In the genomic region with DNA sequence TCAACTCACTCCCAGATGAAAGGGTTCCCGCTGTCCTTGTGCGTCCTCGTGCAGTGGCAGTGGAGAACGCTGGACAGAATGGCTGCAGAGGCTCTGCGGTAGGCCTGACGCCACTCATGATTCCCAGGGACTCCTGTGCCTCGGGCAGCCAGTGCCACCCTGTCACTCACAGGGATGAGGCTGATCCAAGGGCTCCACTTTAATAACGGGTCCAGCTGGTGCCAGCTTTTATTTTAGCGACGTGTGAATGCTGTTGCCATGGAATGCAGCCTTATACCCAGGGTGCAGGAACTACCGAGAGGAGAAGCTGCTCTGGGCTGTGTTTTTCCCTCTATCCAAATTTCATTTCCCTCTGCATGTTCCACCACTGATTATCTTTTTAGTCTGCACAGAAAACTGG, we compare ENCODE assay signal across 14 cellular contexts. TPM values are rescaled to one million over a fixed set of nuclear protein-coding genes. Genes with fewer than 3 reads are reported as not detected.
DNase-seq lines count a peak whose midpoint lies in the region; FAIRE-seq and TF ChIP-seq lines count a peak whose summit lies in the region.
"Had no signal": no experiment of that assay in that cellular context is flagged by ENCODE, and none has a peak within 500 bp of the region (broad histone marks: within the 10 kb centered on the region; RNA-seq: fewer than 3 reads in every experiment).

No MANE protein-coding gene starts in this region.

- H3K9ac ChIP-seq in H1 (replicated peaks in 1 of 4; ENCODE audit: extremely low read depth in 1 of 4, low read depth in 3 of 4, low read length in 3 of 4), result no peak overlapping the region
- H3K9ac ChIP-seq: BLaER1, GM23248 had no signal

- H4K91ac ChIP-seq in H1 (replicated peaks; ENCODE audit: insufficient read length, low read length), result no peak overlapping the region

- no peak overlapping the region for H3K18ac ChIP-seq in H1 (ENCODE audit: extremely low read depth, low read length)

- no peak overlapping the region for H3K23ac ChIP-seq in H1 (ENCODE audit: insufficient read length)

- no peak overlapping the region for H2BK120ac ChIP-seq in H1 (replicated peaks; ENCODE audit: low read depth, low read length)

- CTCF ChIA-PET in H1 (lab: Charles Lee; ENCODE audit: partially characterized antibody), result interaction anchor here (0.6 to 1.9 kb wide), 5 partner anchors 12 to 303 kb away, joined by 3 to 9 read pairs (median 3); no protein-coding TSS in a partner anchor

- H3K4me1 ChIP-seq in H1 (replicated peaks in 1 of 4; ENCODE audit: control insufficient read depth in 3 of 4, insufficient read depth in 4 of 4, low read length in 3 of 4) (peaks cover 0 to 3% (median 1%) of the 10 kb centered on the region in 4 experiments; a peak in 4 of 7 replicates), osteoblast (ENCODE audit: insufficient read depth, low read length) (no peaks in the 10 kb centered on the region), suprapubic skin (peaks cover 13% of the 10 kb centered on the region)

- H4K8ac ChIP-seq in H1 (ENCODE audit: extremely low read depth, insufficient read depth, low read length), result no peak overlapping the region

- H3K9me3 ChIP-seq in H1 (ENCODE audit: insufficient read depth in 2 of 2, low read depth in 1 of 2, low read length in 1 of 2) (no peaks in the 10 kb centered on the region), osteoblast (ENCODE audit: low read depth, low read length) (no peaks in the 10 kb centered on the region), suprapubic skin (no peaks in the 10 kb centered on the region)
- H3K9me3 ChIP-seq: BLaER1 had no signal

- no peaks in the 10 kb centered on the region for H3K36me3 ChIP-seq in H1 (ENCODE audit: control insufficient read depth in 2 of 4, insufficient read depth in 4 of 4, low read length in 3 of 4)
- no peaks in the 10 kb centered on the region for H3K36me3 ChIP-seq in osteoblast (ENCODE audit: insufficient read depth, low read length)
- H3K36me3 ChIP-seq in suprapubic skin, result no peaks in the 10 kb centered on the region
- H3K36me3 ChIP-seq: BLaER1 had no signal

- H2AK5ac ChIP-seq in H1 (ENCODE audit: low read depth, low read length), result no peak overlapping the region; the same call in 1 of the 2 replicates

- H4K5ac ChIP-seq in H1 (ENCODE audit: insufficient read length, low read depth, low read length), result no peak overlapping the region

- H3K23me2 ChIP-seq in H1 (ENCODE audit: low read depth, low read length), result peaks cover 6% of the 10 kb centered on the region; the same call in 1 of the 2 replicates

- 84% methylated on average over 11 of the region's 11 CpGs; no CpG with 5 or more reads in 1 of the 2 experiments for WGBS in H1 (ENCODE audit: extremely low coverage in 1 of 2, insufficient coverage in 1 of 2, insufficient read length in 1 of 2, insufficient replicate concordance in 2 of 2, low coverage in 1 of 2, low lambda C conversion rate in 2 of 2, missing lambda C conversion rate in 1 of 2), 2 experiments
- 77% methylated on average over 10 of the region's 11 CpGs for WGBS in suprapubic skin

- no peak overlapping the region for H2AFZ ChIP-seq in H1 (ENCODE audit: low read length)
- H2AFZ ChIP-seq in osteoblast (ENCODE audit: low read length), result no peak overlapping the region
- H2AFZ ChIP-seq: GM23248 had no signal

- no peak overlapping the region for H3K14ac ChIP-seq in H1 (ENCODE audit: insufficient read length)

- H3K4ac ChIP-seq in H1 (replicated peaks; ENCODE audit: insufficient read length, low read depth, low read length), result no peak overlapping the region

- H3K4me2 ChIP-seq in H1 (ENCODE audit: insufficient read depth in 1 of 2, low read depth in 2 of 2, low read length in 2 of 2) (no peak overlapping the region), osteoblast (ENCODE audit: insufficient read depth, low read length) (no peak overlapping the region)
- H3K4me2 ChIP-seq: BLaER1 had no signal

- no peak overlapping the region for H3K27ac ChIP-seq in H1 (ENCODE audit: low read depth, low read length)
- no peak overlapping the region for H3K27ac ChIP-seq in osteoblast (ENCODE audit: low read depth, low read length)
- H3K27ac ChIP-seq in suprapubic skin, result no peak overlapping the region
- H3K27ac ChIP-seq: 22Rv1, BLaER1, GM23248 had no signal

- H3K79me2 ChIP-seq in H1 (ENCODE audit: control insufficient read depth in 1 of 2, insufficient read depth in 2 of 2, low read length in 2 of 2) (no peaks in the 10 kb centered on the region), osteoblast (ENCODE audit: insufficient read depth, low read length) (no peaks in the 10 kb centered on the region)

- no peak for TF ChIP-seq EP300 in H1 (IDR thresholded peaks at IDR 0.05; ENCODE audit: borderline replicate concordance in 1 of 2, low read depth in 2 of 2, low read length in 2 of 2)
- no peak for TF ChIP-seq EP300 in suprapubic skin (IDR thresholded peaks at IDR 0.05)

- DNase-seq in DMS 273 (lab: John Stamatoyannopoulos, UW; ENCODE audit: unreplicated experiment) (peak; percentile 16), DMS 273 treated with DMSO at 0.1 percent for 48 hours (lab: John Stamatoyannopoulos, UW) (no peak), Ammon's horn (ENCODE audit: low spot score) (peak; percentile 65), H1 (ENCODE audit: low read depth in 1 of 2, low spot score in 2 of 2) (no peak), osteoblast (ENCODE audit: insufficient read length, low spot score, missing footprints) (peak; percentile 58), suprapubic skin (ENCODE audit: low spot score in 2 of 2) (no peak), NCI-H2107 (lab: John Stamatoyannopoulos, UW) (no peak)
- DNase-seq: DMS79, GM23248, H9 had no signal

- H2BK15ac ChIP-seq in H1 (ENCODE audit: low read length), result no peak overlapping the region

- TF ChIP-seq POLR2A in H1 (IDR thresholded peaks at IDR 0.05; ENCODE audit: control extremely low read depth in 1 of 2, low read depth in 2 of 2, low read length in 2 of 2) (no peak), suprapubic skin (IDR thresholded peaks at IDR 0.05) (no peak)

- no peaks in the 10 kb centered on the region for H3K79me1 ChIP-seq in H1 (ENCODE audit: low read depth, low read length)

- H4K20me1 ChIP-seq in H1 (replicated peaks in 1 of 2; ENCODE audit: control insufficient read depth in 1 of 2, insufficient read depth in 2 of 2, low read length in 2 of 2) (no peaks in the 10 kb centered on the region), osteoblast (ENCODE audit: insufficient read depth, low read length) (no peaks in the 10 kb centered on the region)
- H4K20me1 ChIP-seq: BLaER1 had no signal

- no peak overlapping the region for H3K56ac ChIP-seq in H1 (replicated peaks; ENCODE audit: insufficient read length, low read depth, low read length)

- peak overlapping the region; percentile 90; the same call in 1 of the 2 replicates for H2BK12ac ChIP-seq in H1 (ENCODE audit: low read depth, low read length)

- peak overlapping the region; percentile 90 for H2BK20ac ChIP-seq in H1 (ENCODE audit: low read length)

- TF ChIP-seq CTCF in H1 (IDR thresholded peaks at IDR 0.05; ENCODE audit: control extremely low read depth in 1 of 3, insufficient read depth in 1 of 3, low read depth in 1 of 3, low read length in 3 of 3) (no peak), osteoblast (IDR thresholded peaks at IDR 0.05; ENCODE audit: extremely low read depth, low read depth, low read length) (no peak), suprapubic skin (IDR thresholded peaks at IDR 0.05) (no peak)

- peak overlapping the region; percentile 52; the same call in 1 of the 2 replicates for H2BK5ac ChIP-seq in H1 (ENCODE audit: low read depth, low read length)

- no peak for TF ChIP-seq RAD21 in H1 (IDR thresholded peaks at IDR 0.05 in 1 of 2, conservative IDR thresholded peaks at IDR 0.05 in 1 of 2; ENCODE audit: low read depth in 2 of 2, low read length in 2 of 2)

- no peak for FAIRE-seq in H1 (lab: Jason Lieb, UNC)
- FAIRE-seq: GM12878, GM18507 had no signal

- H3K27me3 ChIP-seq in H1 (replicated peaks in 1 of 4; ENCODE audit: control insufficient read depth in 3 of 4, extremely low read depth in 1 of 4, insufficient read depth in 3 of 4, low read length in 3 of 4) (peaks cover 0 to 4% (median 0%) of the 10 kb centered on the region in 4 experiments; a peak in 2 of 7 replicates), osteoblast (ENCODE audit: insufficient read depth, low read length) (peaks cover 45% of the 10 kb centered on the region), suprapubic skin (peaks cover 96% of the 10 kb centered on the region)
- H3K27me3 ChIP-seq: BLaER1 had no signal

- POLR2A ChIA-PET in H1 (lab: Charles Lee; ENCODE audit: partially characterized antibody), result no interaction called here

- H3K4me3 ChIP-seq in H1 (ENCODE audit: extremely low read depth in 1 of 4, insufficient read depth in 2 of 4, low read depth in 3 of 4, low read length in 4 of 4), result no peak overlapping the region
- no peak overlapping the region for H3K4me3 ChIP-seq in osteoblast (ENCODE audit: insufficient read depth, low read length)
- no peak overlapping the region for H3K4me3 ChIP-seq in suprapubic skin
- H3K4me3 ChIP-seq: BLaER1, GM12878, GM23248 had no signal

TF ChIP-seq in H1, 55 proteins besides CTCF, POLR2A, EP300 and RAD21 (continues in another document):
- TF ChIP-seq SIRT6 (IDR thresholded peaks at IDR 0.05; ENCODE audit: low read length) (no peak), FOSL1 (IDR thresholded peaks at IDR 0.05; ENCODE audit: insufficient read depth, low read depth, low read length) (no peak), RBBP5 (IDR thresholded peaks at IDR 0.05; ENCODE audit: borderline replicate concordance, low read depth, low read length) (no peak), GABPA (IDR thresholded peaks at IDR 0.05; ENCODE audit: borderline replicate concordance, insufficient read depth, low read length) (no peak), EGR1 (IDR thresholded peaks at IDR 0.05; ENCODE audit: borderline replicate concordance, low read depth, low read length) (no peak), CHD2 (IDR thresholded peaks at IDR 0.05; ENCODE audit: low read length) (no peak)
- TF ChIP-seq, protein P1, sequence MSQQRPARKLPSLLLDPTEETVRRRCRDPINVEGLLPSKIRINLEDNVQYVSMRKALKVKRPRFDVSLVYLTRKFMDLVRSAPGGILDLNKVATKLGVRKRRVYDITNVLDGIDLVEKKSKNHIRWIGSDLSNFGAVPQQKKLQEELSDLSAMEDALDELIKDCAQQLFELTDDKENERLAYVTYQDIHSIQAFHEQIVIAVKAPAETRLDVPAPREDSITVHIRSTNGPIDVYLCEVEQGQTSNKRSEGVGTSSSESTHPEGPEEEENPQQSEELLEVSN (IDR thresholded peaks at IDR 0.05), result no peak

RNA-seq across cellular contexts. Expression of gene NTNG2, which starts 15.8 kb away (rescaled TPM):
- total RNA-seq in H1 (2021; fragmentation: NEBNext Ultra II Directional; extraction: Animal tissue kit (Norgen Biotek cat#: 25700)), result 0.52 and 1.4 TPM in 2 replicates
- 1.2 and 1.5 TPM in 2 replicates for polyA plus RNA-seq in H1 (2011; rRNA removed)
- polyA plus RNA-seq in H1 (2011; cell fraction: cytosol; rRNA removed), result 2.6 TPM
- 2.6 TPM for polyA plus RNA-seq in H1 (2011; cell fraction: nucleus; rRNA removed)
- 0.29 to 2.3 TPM (median 1.3 TPM) in 4 replicates for polyA plus RNA-seq in H1 (2012, experiment 1 of 2)
- 0.37 TPM for polyA plus RNA-seq in H1 (2012, experiment 2 of 2)
- 0.30 TPM for polyA plus RNA-seq in H1 (2013, experiment 1 of 2)
- 0.61 TPM for polyA plus RNA-seq in H1 (2013, experiment 2 of 2)
- 0.57 and 0.80 TPM in 2 replicates for polyA minus RNA-seq in H1 (2011; rRNA and poly(A)+ RNA removed)
- polyA minus RNA-seq in H1 (2011; cell fraction: cytosol; rRNA and poly(A)+ RNA removed), result 1.7 TPM
- 1.1 TPM for polyA minus RNA-seq in H1 (2011; cell fraction: nucleus; rRNA and poly(A)+ RNA removed)
- 9.4 and 13.0 TPM in 2 replicates for total RNA-seq in osteoblast
- under 1 TPM; 0.08 to 0.80 (median 0.37) TPM for total RNA-seq in suprapubic skin

Comparison
In these comparisons a context has a peak if more than half of its experiments do, and no peak if none do; other contexts are left out.
1. DNase-seq: peak in DMS 273 (single experiment), Ammon's horn (single experiment) and osteoblast (single experiment); none in DMS 273 treated with DMSO at 0.1 percent for 48 hours (single experiment), H1 (0 of 2), suprapubic skin (0 of 2) and NCI-H2107 (single experiment).